In the genomic region with DNA sequence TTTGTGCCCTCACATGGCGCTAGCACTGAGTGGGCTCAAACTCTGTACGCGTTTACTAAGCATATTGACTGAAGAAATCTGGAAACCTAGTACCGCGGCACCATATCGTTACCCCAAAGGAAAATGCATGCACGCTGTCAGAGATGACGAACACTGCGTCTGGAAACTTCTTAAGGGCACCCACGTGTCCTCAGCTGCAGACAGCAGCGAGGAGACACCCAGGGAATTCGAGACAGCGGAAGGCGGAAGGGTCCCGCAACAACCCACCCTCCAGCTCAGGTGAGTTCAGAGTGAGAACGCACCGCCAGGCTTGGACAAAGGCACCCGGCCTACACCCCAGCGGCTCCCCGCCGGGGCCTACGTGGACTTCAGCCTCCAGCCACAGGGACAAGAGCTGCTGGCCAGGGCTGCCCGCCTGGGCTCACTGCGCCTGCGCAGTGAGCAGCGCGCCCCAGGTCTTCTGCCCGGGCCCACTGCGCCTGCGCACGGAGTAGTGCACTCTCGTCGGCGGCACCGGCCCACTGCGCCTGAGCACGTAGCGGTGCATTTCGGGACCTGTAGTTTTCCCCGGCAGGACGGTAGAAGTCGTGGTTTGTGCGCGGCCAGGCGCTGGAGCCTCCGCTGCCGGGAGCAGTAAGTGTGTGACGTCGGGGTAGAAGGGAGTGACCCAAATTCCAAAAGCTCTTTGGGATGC, we compare ENCODE assay signal across 8 cellular contexts.
A peak's percentile ranks its signal among the peaks of the same experiment; 100 is the strongest.
DNase-seq lines count a peak whose midpoint lies in the region; ATAC-seq and TF ChIP-seq lines count a peak whose summit lies in the region.
"Not testable (repeated sequence)": the region's sequence is repeated elsewhere in the genome, so short reads cannot be mapped to it uniquely, and the experiment has no call there.

No MANE protein-coding gene starts in this region.

- H3K4me3 ChIP-seq in right lobe of liver, upper lobe of right lung: not testable (repeated sequence)

- not testable (repeated sequence) for DNase-seq in activated naive CD4-positive, alpha-beta T cell treated with anti-CD3 and anti-CD28 coated beads, Interleukin-2, amount 50 U/mL, for 72 hours (ENCODE audit: low spot score in 2 of 2); right lobe of liver; upper lobe of right lung

- not testable (repeated sequence) for H3K36me3 ChIP-seq in right lobe of liver, upper lobe of right lung

- not testable (repeated sequence) for TF ChIP-seq POLR2A in right lobe of liver (IDR thresholded peaks at IDR 0.05)

- not testable (repeated sequence) for H3K9me3 ChIP-seq in right lobe of liver, upper lobe of right lung

- WGBS in right lobe of liver (ENCODE audit: insufficient coverage, low coverage, low lambda C conversion rate, missing lambda C conversion rate), result no CpG with 5 or more reads among the region's 49 CpGs

- not testable (repeated sequence) for H3K27me3 ChIP-seq in right lobe of liver, upper lobe of right lung

- H3K4me1 ChIP-seq in right lobe of liver, upper lobe of right lung: not testable (repeated sequence)

- not testable (repeated sequence) for H3K9me3 Mint-ChIP-seq in activated naive CD4-positive, alpha-beta T cell treated with anti-CD3 and anti-CD28 coated beads, Interleukin-2, amount 50 U/mL, for 72 hours

- H3K36me3 Mint-ChIP-seq in activated naive CD4-positive, alpha-beta T cell treated with anti-CD3 and anti-CD28 coated beads, Interleukin-2, amount 50 U/mL, for 72 hours, result not testable (repeated sequence)

- H3K27ac Mint-ChIP-seq in activated naive CD4-positive, alpha-beta T cell treated with anti-CD3 and anti-CD28 coated beads, Interleukin-2, amount 50 U/mL, for 72 hours, result not testable (repeated sequence)

- not testable (repeated sequence) for H3K27ac ChIP-seq in right lobe of liver, upper lobe of right lung

- intact Hi-C loops in right lobe of liver (cut with DNase I); upper lobe of right lung (cut with DNase I): not testable (repeated sequence)

- not testable (repeated sequence) for TF ChIP-seq CTCF in right lobe of liver (IDR thresholded peaks at IDR 0.05); upper lobe of right lung (IDR thresholded peaks at IDR 0.05)

- peak; percentile 91 for ATAC-seq in GM18858 (IDR thresholded peaks at IDR 0.05; ENCODE audit: unreplicated experiment)
- peak; percentile 93 for ATAC-seq in GM19467 (IDR thresholded peaks at IDR 0.05; ENCODE audit: unreplicated experiment)
- ATAC-seq in HG02588 (IDR thresholded peaks at IDR 0.05; ENCODE audit: unreplicated experiment), result peak; percentile 95
- peak; percentile 88 for ATAC-seq in HG03064 (IDR thresholded peaks at IDR 0.05; ENCODE audit: low read depth, unreplicated experiment)
- ATAC-seq in HG03521 (IDR thresholded peaks at IDR 0.05; ENCODE audit: unreplicated experiment), result peak; percentile 97
- ATAC-seq in activated naive CD4-positive, alpha-beta T cell treated with anti-CD3 and anti-CD28 coated beads, Interleukin-2, amount 50 U/mL, for 72 hours, result peak; percentile 94 to 99
- ATAC-seq in right lobe of liver, result peak; percentile 98 to 99 (median 98)
- peak; percentile 98 for ATAC-seq in upper lobe of right lung
